In the genomic region with DNA sequence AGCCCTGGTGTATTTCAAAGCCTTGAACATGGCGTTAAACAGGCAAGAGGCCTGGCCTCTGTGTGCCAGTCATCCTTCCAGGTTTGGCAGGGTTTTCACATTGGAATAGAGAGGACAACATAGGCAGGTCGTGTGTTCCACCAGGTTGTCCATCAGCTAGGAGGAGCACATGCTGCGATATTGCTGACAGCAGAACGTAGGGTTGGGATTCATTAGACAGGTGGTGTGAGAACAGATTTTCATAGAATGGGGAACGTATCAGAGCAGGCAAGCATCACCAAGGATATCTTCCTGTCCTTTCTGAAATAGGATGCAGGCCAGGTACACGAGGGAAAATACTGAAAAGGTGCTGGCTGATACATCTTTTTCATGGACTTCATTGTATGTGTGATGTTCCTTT, we compare ENCODE assay signal across 9 cellular contexts.
"Had no signal": no experiment of that assay in that cellular context is flagged by ENCODE, and none has a peak within 500 bp of the region (broad histone marks: within the 10 kb centered on the region; RNA-seq: fewer than 3 reads in every experiment).

No MANE protein-coding gene starts in this region.

- H3K9me3 ChIP-seq: HAP-1 had no signal

- H3K4me3 ChIP-seq: GM23248, HAP-1, K562 had no signal

- ATAC-seq: HCT116, K562 had no signal

- H3K27ac ChIP-seq: GM23248, HL-60 had no signal

- H3K4me1 ChIP-seq: HAP-1 had no signal

- H3K9ac ChIP-seq: GM23248 had no signal

- H2AFZ ChIP-seq: GM23248 had no signal

- H3K36me3 ChIP-seq: HAP-1 had no signal

- DNase-seq: GM23248, GOT3, H7, HFFc6, IMR-90 had no signal
